Comparison of ENCODE assay signal across 17 cellular contexts in the genomic region with DNA sequence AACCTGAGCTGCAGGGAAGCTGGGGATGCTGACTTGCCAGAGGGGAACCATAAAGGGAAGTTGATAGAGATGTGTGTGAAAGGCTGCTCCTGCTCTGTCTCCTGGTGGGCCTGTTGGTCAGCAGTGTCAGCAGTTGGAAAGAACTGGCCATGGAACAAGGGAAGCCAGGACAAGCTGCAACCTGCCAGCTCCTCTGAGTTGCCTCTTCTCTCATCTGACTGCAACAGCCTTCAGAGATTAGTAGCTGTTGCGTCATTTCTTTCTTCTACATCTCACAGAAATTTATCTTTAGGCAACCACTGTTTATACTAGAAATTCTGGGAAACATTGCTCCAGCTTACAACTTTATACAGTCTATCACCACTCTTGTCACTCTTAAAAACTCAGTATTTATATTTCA.
A peak's percentile ranks its signal among the peaks of the same experiment; 100 is the strongest.
DNase-seq lines count a peak whose midpoint lies in the region; ATAC-seq and TF ChIP-seq lines count a peak whose summit lies in the region.
"Had no signal": no experiment of that assay in that cellular context is flagged by ENCODE, and none has a peak within 500 bp of the region (broad histone marks: within the 10 kb centered on the region; RNA-seq: fewer than 3 reads in every experiment).

No MANE protein-coding gene starts in this region.

- intact Hi-C loops in PC-3 (cut with micrococcal nuclease), result loop anchor here (5.0 kb wide), 2 partner anchors 182 to 362 kb away; no protein-coding TSS in a partner anchor
- intact Hi-C loops in sigmoid colon (cut with DNase I), result no loop called here
- intact Hi-C loops in activated naive CD4-positive, alpha-beta T cell treated with anti-CD3 and anti-CD28 coated beads for 36 hours (cut with micrococcal nuclease), result no loop called here

- no peak overlapping the region for H3K27ac Mint-ChIP-seq in activated naive CD4-positive, alpha-beta T cell treated with anti-CD3 and anti-CD28 coated beads for 36 hours

- no peaks in the 10 kb centered on the region for H3K36me3 Mint-ChIP-seq in activated naive CD4-positive, alpha-beta T cell treated with anti-CD3 and anti-CD28 coated beads for 36 hours (ENCODE audit: low read depth)

- no peaks in the 10 kb centered on the region for H3K27me3 Mint-ChIP-seq in activated naive CD4-positive, alpha-beta T cell treated with anti-CD3 and anti-CD28 coated beads for 36 hours (ENCODE audit: low read depth)

- H3K4me1 ChIP-seq in PC-3 (ENCODE audit: insufficient read depth, low read length) (peaks cover 17% of the 10 kb centered on the region; the same call in 1 of the 2 replicates), fibroblast of lung (ENCODE audit: control insufficient read depth, extremely low read depth, insufficient read depth, low read length) (no peaks in the 10 kb centered on the region), sigmoid colon (peaks cover 0 to 9% (median 4%) of the 10 kb centered on the region in 4 donors)
- H3K4me1 ChIP-seq: gastrocnemius medialis, upper lobe of right lung had no signal

- H4K20me1 ChIP-seq in PC-3 (ENCODE audit: low read length), result no peaks in the 10 kb centered on the region
- no peaks in the 10 kb centered on the region for H4K20me1 ChIP-seq in fibroblast of lung (ENCODE audit: control insufficient read depth, extremely low read depth, insufficient read depth, low read length)

- H3K79me2 ChIP-seq in PC-3 (ENCODE audit: low read length) (no peaks in the 10 kb centered on the region), fibroblast of lung (ENCODE audit: control insufficient read depth, insufficient read depth, low read length) (no peaks in the 10 kb centered on the region)

- no peak overlapping the region for H3K4me3 Mint-ChIP-seq in activated naive CD4-positive, alpha-beta T cell treated with anti-CD3 and anti-CD28 coated beads for 36 hours

- TF ChIP-seq POLR2A in sigmoid colon (IDR thresholded peaks at IDR 0.05), result no peak

- POLR2A ChIA-PET in PC-3 (lab: Charles Lee; ENCODE audit: unreplicated experiment), result interaction anchor here (0.5 kb wide), 1 partner anchor 438 kb away, joined by 3 read pairs; no protein-coding TSS in a partner anchor

- H3F3A ChIP-seq in PC-3 (ENCODE audit: low read length, unreplicated experiment), result no peaks in the 10 kb centered on the region

- H3K27ac ChIP-seq in PC-3 (ENCODE audit: low read length), result no peak overlapping the region
- H3K27ac ChIP-seq in fibroblast of lung (ENCODE audit: insufficient read depth, low read length), result no peak overlapping the region
- H3K27ac ChIP-seq in sigmoid colon, result peak overlapping the region in 1 of 4 donors; percentile 32
- H3K27ac ChIP-seq: gastrocnemius medialis, upper lobe of right lung had no signal

- no peak overlapping the region for H2AFZ ChIP-seq in PC-3 (ENCODE audit: low read length)
- H2AFZ ChIP-seq in fibroblast of lung (ENCODE audit: low read length), result no peak overlapping the region

- peak; percentile 45 for ATAC-seq in PC-3
- ATAC-seq in GM19452 (IDR thresholded peaks at IDR 0.05; ENCODE audit: unreplicated experiment), result no peak
- ATAC-seq: gastrocnemius medialis, GM12878, upper lobe of right lung had no signal

- H3K9ac ChIP-seq in PC-3 (ENCODE audit: low read length) (no peak overlapping the region), fibroblast of lung (ENCODE audit: insufficient read depth, low read length) (no peak overlapping the region)

- no peaks in the 10 kb centered on the region for H3K9me3 Mint-ChIP-seq in activated naive CD4-positive, alpha-beta T cell treated with anti-CD3 and anti-CD28 coated beads for 36 hours

- H3K27me3 ChIP-seq in PC-3 (ENCODE audit: low read length), result no peaks in the 10 kb centered on the region
- no peaks in the 10 kb centered on the region for H3K27me3 ChIP-seq in fibroblast of lung (ENCODE audit: control insufficient read depth, insufficient read depth, low read length)
- no peaks in the 10 kb centered on the region for H3K27me3 ChIP-seq in sigmoid colon
- H3K27me3 ChIP-seq: gastrocnemius medialis, upper lobe of right lung had no signal

- no peaks in the 10 kb centered on the region for H3K9me3 ChIP-seq in PC-3 (ENCODE audit: low read length)
- no peaks in the 10 kb centered on the region for H3K9me3 ChIP-seq in fibroblast of lung (ENCODE audit: control insufficient read depth, insufficient read depth, low read depth, low read length)
- H3K9me3 ChIP-seq in sigmoid colon, result no peaks in the 10 kb centered on the region
- H3K9me3 ChIP-seq: gastrocnemius medialis, upper lobe of right lung had no signal

- DNase-seq in SHP77 (lab: John Stamatoyannopoulos, UW), result peak; percentile 42 to 56
- DNase-seq in SHP77 treated with DMSO at 0.1 percent for 48 hours (lab: John Stamatoyannopoulos, UW), result no peak
- DNase-seq in PC-3, result no peak
- DNase-seq in fibroblast of lung (ENCODE audit: low read depth in 2 of 2), result peak; percentile 22 to 96
- peak; percentile 73 for DNase-seq in sigmoid colon
- DNase-seq in activated naive CD4-positive, alpha-beta T cell treated with anti-CD3 and anti-CD28 coated beads for 36 hours, result no peak
- no peak for DNase-seq in NCI-H446 treated with DMSO at 0.1 percent for 48 hours (lab: John Stamatoyannopoulos, UW)
- DNase-seq: activated CD8-positive, alpha-beta memory T cell treated with anti-CD3 and anti-CD28 coated beads for 24 hours; activated naive CD4-positive, alpha-beta T cell; DMS53; gastrocnemius medialis; NCI-H1092 treated with DMSO at 0.1 percent for 48 hours; occipital lobe; stimulated activated CD8-positive, alpha-beta memory T cell treated with anti-CD3 and anti-CD28 coated beads, Interleukin-4, amount 100 ng/mL, for 48 hours; upper lobe of right lung had no signal

- TF ChIP-seq CTCF in PC-3 (conservative IDR thresholded peaks at IDR 0.05; ENCODE audit: low read depth, low read length), result no peak
- TF ChIP-seq CTCF in fibroblast of lung (conservative IDR thresholded peaks at IDR 0.05 in 1 of 2, IDR thresholded peaks at IDR 0.05 in 1 of 2; ENCODE audit: low read depth in 1 of 2, low read length in 2 of 2), result no peak
- TF ChIP-seq CTCF in sigmoid colon (IDR thresholded peaks at IDR 0.05), result no peak

- H3K9me2 ChIP-seq in PC-3 (replicated peaks; ENCODE audit: low read length), result no peaks in the 10 kb centered on the region

- 65 to 67% methylated on average over 1 of the region's 1 CpG for WGBS in sigmoid colon, 2 donors

- H3K4me3 ChIP-seq in PC-3 (ENCODE audit: low read length) (no peak overlapping the region), fibroblast of lung (replicated peaks in 1 of 4; ENCODE audit: control extremely low read depth in 1 of 4, insufficient read depth in 1 of 4, low read depth in 3 of 4, low read length in 4 of 4) (no peak overlapping the region), sigmoid colon (no peak overlapping the region)
- H3K4me3 ChIP-seq: gastrocnemius medialis, GM12878, upper lobe of right lung had no signal

- TF ChIP-seq EP300 in sigmoid colon (IDR thresholded peaks at IDR 0.05), result no peak

- H3K36me3 ChIP-seq in PC-3 (ENCODE audit: low read depth, low read length) (no peaks in the 10 kb centered on the region), fibroblast of lung (ENCODE audit: control insufficient read depth, insufficient read depth, low read length) (no peaks in the 10 kb centered on the region), sigmoid colon (no peaks in the 10 kb centered on the region)
- H3K36me3 ChIP-seq: gastrocnemius medialis, upper lobe of right lung had no signal

- H3K4me2 ChIP-seq in PC-3 (ENCODE audit: low read length), result no peak overlapping the region
- H3K4me2 ChIP-seq in fibroblast of lung (ENCODE audit: extremely low read depth, insufficient read depth, low read length), result no peak overlapping the region

- H3K4me1 Mint-ChIP-seq in activated naive CD4-positive, alpha-beta T cell treated with anti-CD3 and anti-CD28 coated beads for 36 hours (ENCODE audit: low read depth), result no peaks in the 10 kb centered on the region

- CTCF ChIA-PET in PC-3 (lab: Charles Lee), result interaction anchor here (0.5 to 1.5 kb wide), 2 partner anchors 22 to 221 kb away, joined by 3 to 5 read pairs; no protein-coding TSS in a partner anchor
- CTCF ChIA-PET in activated naive CD4-positive, alpha-beta T cell treated with anti-CD3 and anti-CD28 coated beads for 36 hours (lab: Charles Lee), result no interaction called here

- BruUV-seq in PC-3 (replicated peaks; lab: Mats Ljungman, UMichigan), result TSS peak; percentile 75

Comparison
In these comparisons a context has a peak if more than half of its experiments do, and no peak if none do; other contexts are left out.
1. DNase-seq: peak in SHP77 (2 of 2), fibroblast of lung (2 of 2) and sigmoid colon (single experiment); none in SHP77 treated with DMSO at 0.1 percent for 48 hours (single experiment), PC-3 (single experiment), activated naive CD4-positive, alpha-beta T cell treated with anti-CD3 and anti-CD28 coated beads for 36 hours (single experiment) and NCI-H446 treated with DMSO at 0.1 percent for 48 hours (single experiment).